In genomic region chr9:76887951-76888350, GRCh38 we compare ENCODE assay signal across 18 cellular contexts. TPM values are rescaled to one million over a fixed set of nuclear protein-coding genes. Genes with fewer than 3 reads are reported as not detected.
A peak's percentile ranks its signal among the peaks of the same experiment; 100 is the strongest.
DNase-seq lines count a peak whose midpoint lies in the region; ATAC-seq and TF ChIP-seq lines count a peak whose summit lies in the region.
"Had no signal": no experiment of that assay in that cellular context is flagged by ENCODE, and none has a peak within 500 bp of the region (broad histone marks: within the 10 kb centered on the region; RNA-seq: fewer than 3 reads in every experiment).

No MANE protein-coding gene starts in this region.

- H3K27ac ChIP-seq in OCI-LY1 (ENCODE audit: low read depth, low read length, poor library complexity, severe bottlenecking) (no peak overlapping the region), esophagus muscularis mucosa (replicated peaks in 1 of 4) (peak overlapping the region; percentile 73 to 91 (median 88)), osteoblast (ENCODE audit: low read depth, low read length) (no peak overlapping the region), right cardiac atrium (ENCODE audit: low read length) (no peak overlapping the region)
- H3K27ac ChIP-seq: adrenal gland, left lung, neutrophil had no signal

- TF ChIP-seq POLR2A in esophagus muscularis mucosa (IDR thresholded peaks at IDR 0.05; ENCODE audit: low read depth) = no peak

- H3K9me3 Mint-ChIP-seq in nephron progenitor cell (no peaks in the 10 kb centered on the region), MCF 10A (ENCODE audit: unreplicated experiment) (no peaks in the 10 kb centered on the region)
- H3K9me3 Mint-ChIP-seq: T-cell had no signal

- no peak overlapping the region for H3K27ac Mint-ChIP-seq in nephron progenitor cell
- H3K27ac Mint-ChIP-seq in MCF 10A (ENCODE audit: low read depth, unreplicated experiment) = no peak overlapping the region
- H3K27ac Mint-ChIP-seq: T-cell had no signal

- CTCF ChIA-PET in MCF 10A (lab: Yijun Ruan, JAX) = no interaction called here

- H4K20me1 ChIP-seq in OCI-LY1 (ENCODE audit: insufficient read depth, low read length) = no peaks in the 10 kb centered on the region
- H4K20me1 ChIP-seq in osteoblast (ENCODE audit: insufficient read depth, low read length) = no peaks in the 10 kb centered on the region

- DNase-seq in ELF-1 (ENCODE audit: low read depth, low spot score) (peak; percentile 50), esophagus muscularis mucosa (ENCODE audit: extremely low spot score) (no peak), osteoblast (ENCODE audit: insufficient read length, low spot score, missing footprints) (no peak), nephron progenitor cell (no peak), MCF 10A (ENCODE audit: unreplicated experiment) (no peak), epidermal melanocyte (ENCODE audit: insufficient read length, low spot score) (no peak), right cardiac atrium (no peak)
- DNase-seq: activated T-cell treated with anti-CD3 and anti-CD28 coated beads, Interleukin-2, amount 50 U/mL, for 48 hours; adrenal gland; DMS153; glutamatergic neuron; left lung; NCI-H2171 treated with DMSO at 0.1 percent for 48 hours; PC-3; T-cell had no signal

- H2AFZ ChIP-seq in OCI-LY1 (ENCODE audit: low read length) (no peak overlapping the region), osteoblast (ENCODE audit: low read length) (peak overlapping the region; percentile 58)

- H3K36me3 ChIP-seq in OCI-LY1 (ENCODE audit: insufficient read depth, low read length) = no peaks in the 10 kb centered on the region
- H3K36me3 ChIP-seq in esophagus muscularis mucosa = peaks cover 0 to 7% (median 0%) of the 10 kb centered on the region in 4 donors
- no peaks in the 10 kb centered on the region for H3K36me3 ChIP-seq in osteoblast (ENCODE audit: insufficient read depth, low read length)
- H3K36me3 ChIP-seq: adrenal gland, left lung, neutrophil had no signal

- no peak for TF ChIP-seq CTCF in OCI-LY1 (IDR thresholded peaks at IDR 0.05; ENCODE audit: low read length)
- no peak for TF ChIP-seq CTCF in esophagus muscularis mucosa (IDR thresholded peaks at IDR 0.05)
- TF ChIP-seq CTCF in osteoblast (IDR thresholded peaks at IDR 0.05; ENCODE audit: extremely low read depth, low read depth, low read length) = no peak
- TF ChIP-seq CTCF in nephron progenitor cell (IDR thresholded peaks at IDR 0.05) = no peak
- no peak for TF ChIP-seq CTCF in MCF 10A (IDR thresholded peaks at IDR 0.05; ENCODE audit: unreplicated experiment)

- POLR2A ChIA-PET in MCF 10A (lab: Yijun Ruan, JAX) = no interaction called here

- H3K27me3 Mint-ChIP-seq in nephron progenitor cell (ENCODE audit: low read depth, poor library complexity) = peaks cover 3% of the 10 kb centered on the region
- no peaks in the 10 kb centered on the region for H3K27me3 Mint-ChIP-seq in MCF 10A (ENCODE audit: insufficient read depth, unreplicated experiment)

- no peak for TF ChIP-seq EP300 in esophagus muscularis mucosa (IDR thresholded peaks at IDR 0.05)

- H3K36me3 Mint-ChIP-seq in nephron progenitor cell (ENCODE audit: low read depth) (no peaks in the 10 kb centered on the region), MCF 10A (ENCODE audit: insufficient read depth, unreplicated experiment) (no peaks in the 10 kb centered on the region)
- H3K36me3 Mint-ChIP-seq: T-cell had no signal

- H3K9me3 ChIP-seq in OCI-LY1 (ENCODE audit: low read length) (no peaks in the 10 kb centered on the region), esophagus muscularis mucosa (no peaks in the 10 kb centered on the region), osteoblast (ENCODE audit: low read depth, low read length) (no peaks in the 10 kb centered on the region), right cardiac atrium (ENCODE audit: control insufficient read depth, low read length) (no peaks in the 10 kb centered on the region)
- H3K9me3 ChIP-seq: adrenal gland, left lung, neutrophil had no signal

- no peak for ATAC-seq in right cardiac atrium
- ATAC-seq: activated CD4-positive, CD25-positive, alpha-beta regulatory T cell treated with anti-CD3 and anti-CD28 coated beads, Interleukin-2, amount 50 U/mL, for 24 hours; left lung; PC-3; T-cell had no signal

- H3K4me3 Mint-ChIP-seq in nephron progenitor cell (no peak overlapping the region), MCF 10A (ENCODE audit: unreplicated experiment) (no peak overlapping the region)
- H3K4me3 Mint-ChIP-seq: T-cell had no signal

- 89% methylated on average over 7 of the region's 7 CpGs for WGBS in esophagus muscularis mucosa
- WGBS in right cardiac atrium = 89% methylated on average over 7 of the region's 7 CpGs

- H3K4me3 ChIP-seq in OCI-LY1 (ENCODE audit: low read depth, low read length, poor library complexity, severe bottlenecking) (no peak overlapping the region), esophagus muscularis mucosa (no peak overlapping the region), osteoblast (ENCODE audit: insufficient read depth, low read length) (peak overlapping the region; percentile 45), right cardiac atrium (ENCODE audit: low read length) (no peak overlapping the region)
- H3K4me3 ChIP-seq: adrenal gland, left lung had no signal

- intact Hi-C loops in esophagus muscularis mucosa (cut with DNase I) (no loop called here), MCF 10A (cut with micrococcal nuclease) (no loop called here), right cardiac atrium (cut with DNase I) (no loop called here)

- BruUV-seq in MCF 10A (replicated peaks; lab: Mats Ljungman, UMichigan) = no TSS peak

- H3K4me2 ChIP-seq in OCI-LY1 (ENCODE audit: low read length) = 0 out of 2 replicates have a peak overlapping the region, but pooled peaks have one; percentile 28
- H3K4me2 ChIP-seq in osteoblast (ENCODE audit: insufficient read depth, low read length) = peak overlapping the region; percentile 73

- no peaks in the 10 kb centered on the region for H3K27me3 ChIP-seq in OCI-LY1 (ENCODE audit: insufficient read depth, low read length)
- no peaks in the 10 kb centered on the region for H3K27me3 ChIP-seq in esophagus muscularis mucosa
- H3K27me3 ChIP-seq in osteoblast (ENCODE audit: insufficient read depth, low read length) = peaks cover 4% of the 10 kb centered on the region
- no peaks in the 10 kb centered on the region for H3K27me3 ChIP-seq in right cardiac atrium (ENCODE audit: control insufficient read depth, insufficient read depth)
- H3K27me3 ChIP-seq: adrenal gland, left lung, neutrophil had no signal

- H3K9me2 ChIP-seq in OCI-LY1 (ENCODE audit: low read depth, low read length) = no peaks in the 10 kb centered on the region

- H3K9ac ChIP-seq in OCI-LY1 (ENCODE audit: low read length) = no peak overlapping the region

- H3F3A ChIP-seq in OCI-LY1 (ENCODE audit: insufficient read depth, low read length) = no peaks in the 10 kb centered on the region

- H3K79me2 ChIP-seq in OCI-LY1 (ENCODE audit: insufficient read depth, low read length) (no peaks in the 10 kb centered on the region), osteoblast (ENCODE audit: insufficient read depth, low read length) (no peaks in the 10 kb centered on the region)

- H3K4me1 Mint-ChIP-seq in nephron progenitor cell (peaks cover 9% of the 10 kb centered on the region), MCF 10A (ENCODE audit: insufficient read depth, unreplicated experiment) (no peaks in the 10 kb centered on the region)
- H3K4me1 Mint-ChIP-seq: T-cell had no signal

- H3K4me1 ChIP-seq in OCI-LY1 (ENCODE audit: insufficient read depth, low read length, severe bottlenecking) (no peaks in the 10 kb centered on the region), esophagus muscularis mucosa (peaks cover 0 to 98% (median 75%) of the 10 kb centered on the region in 4 donors), osteoblast (ENCODE audit: insufficient read depth, low read length) (peaks cover 3% of the 10 kb centered on the region), right cardiac atrium (ENCODE audit: control insufficient read depth, insufficient read depth, low read length) (no peaks in the 10 kb centered on the region)
- H3K4me1 ChIP-seq: adrenal gland, left lung had no signal

RNA-seq across cellular contexts. Expression of gene PRUNE2, which starts 18.0 kb away (rescaled TPM):
- 100 to 1,000 TPM; 586 to 728 (median 654) TPM for total RNA-seq in esophagus muscularis mucosa
- 59.2 and 80.0 TPM in 2 replicates for total RNA-seq in osteoblast
- 0.29 and 0.63 TPM in 2 replicates for total RNA-seq in MCF 10A (2022)
- total RNA-seq in right cardiac atrium = 10 to 100 TPM; 30.5 to 49.1 (median 42.5) TPM
- 11.7 TPM for polyA plus RNA-seq in right cardiac atrium
- total RNA-seq: PC-3 had no signal

Comparison
In these comparisons a context has a peak if more than half of its experiments do, and no peak if none do; other contexts are left out.
1. H3K27ac ChIP-seq: peak in esophagus muscularis mucosa (4 of 4); none in OCI-LY1 (single experiment), osteoblast (single experiment) and right cardiac atrium (single experiment).
2. RNA of gene PRUNE2, which starts 18.0 kb away (total RNA-seq): 586 to 728 TPM in esophagus muscularis mucosa, 59.2 to 80.0 TPM in osteoblast and 30.5 to 49.1 TPM in right cardiac atrium; 0.29 to 0.63 TPM in MCF 10A; every median in the first group is over 10 times any median in the second.